In genomic region chr5:167049043-167049663, GRCh38 we compare ENCODE assay signal across 1 cellular context.
TF ChIP-seq lines count a peak whose summit lies in the region.

No MANE protein-coding gene starts in this region.

TF ChIP-seq in H1, 55 proteins besides CTCF, POLR2A, EP300 and RAD21 (continued from another document):
- peak; percentile 35 for TF ChIP-seq CHD7 (IDR thresholded peaks at IDR 0.05; ENCODE audit: insufficient replicate concordance, low read length)
- no peak for TF ChIP-seq JUND (IDR thresholded peaks at IDR 0.05; ENCODE audit: low read length)
